Comparison of ENCODE assay signal across 22 cellular contexts in genomic region chr16:18792836-18793433, GRCh38. TPM values are rescaled to one million over a fixed set of nuclear protein-coding genes. Genes with fewer than 3 reads are reported as not detected.
DNase-seq lines count a peak whose midpoint lies in the region; ATAC-seq and TF ChIP-seq lines count a peak whose summit lies in the region.
"Had no signal": no experiment of that assay in that cellular context is flagged by ENCODE, and none has a peak within 500 bp of the region (broad histone marks: within the 10 kb centered on the region; RNA-seq: fewer than 3 reads in every experiment).

No MANE protein-coding gene starts in this region.

- peak overlapping the region; percentile 49 for H3K27ac Mint-ChIP-seq in HFFc6
- peak overlapping the region; percentile 6 for H3K27ac Mint-ChIP-seq in activated T-helper 2 cell treated with anti-CD3 and anti-CD28 coated beads, Interferon-gamma antibody, Interleukin-2, Interleukin-4, amounts not matched to agents 10 μg/mL and 5 μg/mL and 100 μg/mL, durations not matched to agents 14 hours and 24 hours and 36 hours
- H3K27ac Mint-ChIP-seq: natural killer cell had no signal

- ATAC-seq in HG03159 (IDR thresholded peaks at IDR 0.05; ENCODE audit: unreplicated experiment) (no peak), GM21528 (IDR thresholded peaks at IDR 0.05; ENCODE audit: low FRiP score, unreplicated experiment) (no peak)
- ATAC-seq: body of pancreas, heart left ventricle, natural killer cell had no signal

- H3K4me1 Mint-ChIP-seq in HFFc6 (ENCODE audit: low read depth), result peaks cover 37% of the 10 kb centered on the region
- peaks cover 37% of the 10 kb centered on the region for H3K4me1 Mint-ChIP-seq in activated T-helper 2 cell treated with anti-CD3 and anti-CD28 coated beads, Interferon-gamma antibody, Interleukin-2, Interleukin-4, amounts not matched to agents 10 μg/mL and 5 μg/mL and 100 μg/mL, durations not matched to agents 14 hours and 24 hours and 36 hours (ENCODE audit: low read depth)

- H3K27me3 ChIP-seq in ACC112 (ENCODE audit: insufficient read depth, low read length) (no peaks in the 10 kb centered on the region), uterus (no peaks in the 10 kb centered on the region)
- H3K27me3 ChIP-seq: body of pancreas, heart left ventricle, transverse colon had no signal

- intact Hi-C loops in activated T-helper 2 cell treated with anti-CD3 and anti-CD28 coated beads, Interferon-gamma antibody, Interleukin-2, Interleukin-4, amounts not matched to agents 10 μg/mL and 5 μg/mL and 100 μg/mL, durations not matched to agents 14 hours and 24 hours and 36 hours (cut with micrococcal nuclease), result no loop called here
- intact Hi-C loops in uterus (cut with DNase I; ENCODE audit: low total_unique reads), result no loop called here

- H3K4me1 ChIP-seq in ACC112 (ENCODE audit: control insufficient read depth, insufficient read depth, low read length, unreplicated experiment) (peaks cover 16% of the 10 kb centered on the region), uterus (peaks cover 0 to 13% of the 10 kb centered on the region in 2 donors)

- no peak overlapping the region for H3K4me3 Mint-ChIP-seq in HFFc6
- H3K4me3 Mint-ChIP-seq in activated T-helper 2 cell treated with anti-CD3 and anti-CD28 coated beads, Interferon-gamma antibody, Interleukin-2, Interleukin-4, amounts not matched to agents 10 μg/mL and 5 μg/mL and 100 μg/mL, durations not matched to agents 14 hours and 24 hours and 36 hours (ENCODE audit: low read depth), result no peak overlapping the region
- H3K4me3 Mint-ChIP-seq: H9 had no signal

- H3K27me3 Mint-ChIP-seq in HFFc6 (ENCODE audit: insufficient read depth), result peaks cover 11% of the 10 kb centered on the region
- H3K27me3 Mint-ChIP-seq in activated T-helper 2 cell treated with anti-CD3 and anti-CD28 coated beads, Interferon-gamma antibody, Interleukin-2, Interleukin-4, amounts not matched to agents 10 μg/mL and 5 μg/mL and 100 μg/mL, durations not matched to agents 14 hours and 24 hours and 36 hours (ENCODE audit: low read depth), result no peaks in the 10 kb centered on the region

- TF ChIP-seq CTCF in HFFc6 (IDR thresholded peaks at IDR 0.05) (no peak), fibroblast of pulmonary artery (IDR thresholded peaks at IDR 0.05; ENCODE audit: low read length, missing control alignments) (no peak), uterus (IDR thresholded peaks at IDR 0.05) (no peak)

- peaks cover 55% of the 10 kb centered on the region for H3K36me3 ChIP-seq in ACC112 (ENCODE audit: insufficient read depth, low read length)
- H3K36me3 ChIP-seq in uterus, result no peaks in the 10 kb centered on the region

- H3K27ac ChIP-seq in ACC112 (ENCODE audit: low read depth, low read length) (peak overlapping the region; percentile 29; the same call in 1 of the 2 replicates), uterus (no peak overlapping the region)
- H3K27ac ChIP-seq: body of pancreas, heart left ventricle, transverse colon had no signal

- peaks cover 52% of the 10 kb centered on the region for H3K79me2 ChIP-seq in ACC112 (ENCODE audit: control insufficient read depth, insufficient read depth, low read length, unreplicated experiment)

- no peak for DNase-seq in HFFc6
- no peak for DNase-seq in activated T-helper 2 cell treated with anti-CD3 and anti-CD28 coated beads, Interferon-gamma antibody, Interleukin-2, Interleukin-4, amounts not matched to agents 10 μg/mL and 5 μg/mL and 100 μg/mL, durations not matched to agents 14 hours and 24 hours and 36 hours (ENCODE audit: low spot score)
- peak; percentile 42 for DNase-seq in fibroblast of pulmonary artery (ENCODE audit: low read depth)
- no peak for DNase-seq in uterus
- no peak for DNase-seq in stimulated activated naive CD4-positive, alpha-beta T cell (lab: John Stamatoyannopoulos, UW)
- DNase-seq: activated CD4-positive, alpha-beta T cell treated with anti-CD3 and anti-CD28 coated beads for 4 hours; activated naive CD4-positive, alpha-beta T cell treated with anti-CD3 and anti-CD28 coated beads, Interleukin-2, amount 50 U/mL, for 16 hours; body of pancreas; CD8-positive, alpha-beta memory T cell; DMS79; H9; heart left ventricle; natural killer cell; NCI-H1417; NCI-H524 treated with DMSO at 0.1 percent for 48 hours; posterior cingulate gyrus; stimulated activated naive CD4-positive, alpha-beta T cell treated with Interleukin-2 at 50 U/mL for 16 hours; SW 1271; transverse colon had no signal

- peaks cover 71% of the 10 kb centered on the region for H3K36me3 Mint-ChIP-seq in HFFc6 (ENCODE audit: low read depth)
- peaks cover 89% of the 10 kb centered on the region for H3K36me3 Mint-ChIP-seq in activated T-helper 2 cell treated with anti-CD3 and anti-CD28 coated beads, Interferon-gamma antibody, Interleukin-2, Interleukin-4, amounts not matched to agents 10 μg/mL and 5 μg/mL and 100 μg/mL, durations not matched to agents 14 hours and 24 hours and 36 hours (ENCODE audit: low read depth)

- H3K4me3 ChIP-seq in ACC112 (ENCODE audit: low read depth, low read length) (no peak overlapping the region), fibroblast of pulmonary artery (replicated peaks; ENCODE audit: low read depth, low read length) (no peak overlapping the region), uterus (no peak overlapping the region)
- H3K4me3 ChIP-seq: body of pancreas, heart left ventricle, transverse colon had no signal

- H3K9me3 ChIP-seq in uterus, result no peaks in the 10 kb centered on the region
- H3K9me3 ChIP-seq: heart left ventricle, transverse colon had no signal

- no peak for TF ChIP-seq POLR2A in uterus (IDR thresholded peaks at IDR 0.05)

- H3K9me3 Mint-ChIP-seq in HFFc6, result peaks cover 7% of the 10 kb centered on the region
- H3K9me3 Mint-ChIP-seq in activated T-helper 2 cell treated with anti-CD3 and anti-CD28 coated beads, Interferon-gamma antibody, Interleukin-2, Interleukin-4, amounts not matched to agents 10 μg/mL and 5 μg/mL and 100 μg/mL, durations not matched to agents 14 hours and 24 hours and 36 hours, result no peaks in the 10 kb centered on the region
- H3K9me3 Mint-ChIP-seq: CD8-positive, alpha-beta memory T cell; natural killer cell had no signal

- no peak overlapping the region for H2AFZ ChIP-seq in ACC112 (ENCODE audit: low read length, unreplicated experiment)

RNA-seq across cellular contexts. Expression of gene RPS15A, which starts 2.8 kb away (rescaled TPM):
- 1,000 to 10,000 TPM; 1,092 to 1,264 (median 1,201) TPM for total RNA-seq in HFFc6 (2021; fragmentation: NEBNext Ultra II Directional; extraction: Animal tissue kit (Norgen Biotek cat#: 25700))
- total RNA-seq in activated T-helper 2 cell treated with anti-CD3 and anti-CD28 coated beads, Interferon-gamma antibody, Interleukin-2, Interleukin-4, amounts not matched to agents 10 μg/mL and 5 μg/mL and 100 μg/mL, durations not matched to agents 14 hours and 24 hours and 36 hours, result 1,903 and 1,963 TPM in 2 replicates
- total RNA-seq in uterus, result 1,000 to 10,000 TPM; 2,145 to 6,532 (median 4,433) TPM

RNA-seq across cellular contexts. Expression of gene ARL6IP1, which starts 8.4 kb away (rescaled TPM):
- 100 to 1,000 TPM in 5 of 6 experiments, 10 to 100 TPM in 1; 92.4 to 163 (median 147) TPM for total RNA-seq in HFFc6 (2021; fragmentation: NEBNext Ultra II Directional; extraction: Animal tissue kit (Norgen Biotek cat#: 25700))
- 112 TPM in 2 replicates for total RNA-seq in activated T-helper 2 cell treated with anti-CD3 and anti-CD28 coated beads, Interferon-gamma antibody, Interleukin-2, Interleukin-4, amounts not matched to agents 10 μg/mL and 5 μg/mL and 100 μg/mL, durations not matched to agents 14 hours and 24 hours and 36 hours
- 100 to 1,000 TPM in 2 of 4 donors, 10 to 100 TPM in 2; 68.7 to 337 (median 107) TPM for total RNA-seq in uterus
